37 cellular contexts compared by ENCODE assay signal in the genomic region with DNA sequence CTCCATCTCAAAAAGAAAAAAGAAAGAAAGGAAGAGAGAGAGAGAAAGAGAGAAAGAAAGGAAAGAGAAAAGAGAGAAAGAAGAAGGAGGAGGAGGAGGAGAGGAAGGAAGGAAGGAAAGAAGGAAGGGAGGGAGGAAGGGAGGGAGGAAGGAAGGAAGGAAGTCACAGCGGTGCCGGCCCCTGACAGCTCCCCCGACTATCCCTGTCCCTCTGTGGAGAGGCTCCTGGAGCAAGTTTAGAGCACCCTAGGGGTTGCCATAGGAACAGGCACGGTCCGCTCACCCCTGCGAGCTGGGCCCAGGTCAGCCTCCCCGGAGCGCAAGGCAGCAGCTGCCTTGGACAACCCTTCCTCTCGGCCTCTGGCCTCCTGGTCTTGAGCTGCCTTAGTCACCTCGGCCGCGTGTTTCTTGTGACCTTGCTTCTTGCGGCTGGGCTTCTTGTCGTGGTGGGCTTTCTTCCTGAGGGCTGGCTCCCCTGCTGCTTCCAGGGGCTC. TPM values are rescaled to one million over a fixed set of nuclear protein-coding genes. Genes with fewer than 3 reads are reported as not detected.
A peak's percentile ranks its signal among the peaks of the same experiment; 100 is the strongest.
DNase-seq lines count a peak whose midpoint lies in the region; ATAC-seq and TF ChIP-seq lines count a peak whose summit lies in the region.
"Had no signal": no experiment of that assay in that cellular context is flagged by ENCODE, and none has a peak within 500 bp of the region (broad histone marks: within the 10 kb centered on the region; RNA-seq: fewer than 3 reads in every experiment).

No MANE protein-coding gene starts in this region.

- 0 out of 2 replicates have a peak overlapping the region, but pooled peaks have one; percentile 29 for H3K9ac ChIP-seq in iPS-20b (ENCODE audit: low read depth, low read length)

- TF ChIP-seq CTCF in testis (IDR thresholded peaks at IDR 0.05), result no peak

- no peak for TF ChIP-seq POLR2A in testis (IDR thresholded peaks at IDR 0.05)

- DNase-seq in NCI-H748 (lab: John Stamatoyannopoulos, UW; ENCODE audit: unreplicated experiment), result peak; percentile 28
- no peak for DNase-seq in NCI-H748 treated with DMSO at 0.1 percent for 48 hours (lab: John Stamatoyannopoulos, UW)
- peak; percentile 50 to 73 for DNase-seq in NCI-H526 (lab: John Stamatoyannopoulos, UW)
- DNase-seq in cerebellar nuclear complex (lab: John Stamatoyannopoulos, UW), result no peak
- DNase-seq in testis, result no peak
- DNase-seq: ACHN; activated CD4-positive, alpha-beta T cell treated with anti-CD3 and anti-CD28 coated beads, Interleukin-2, amount 10 ng/mL, durations not matched to agents 24 days and 14 days; activated gamma-delta T cell treated with Interleukin-2 at 50 U/mL for 16 hours; activated T-cell treated with anti-CD3 and anti-CD28 coated beads, Interleukin-2, amount 50 U/mL, for 1 hour; C1 segment of cervical spinal cord; Caco-2; central memory CD4-positive, alpha-beta T cell; HFFc6; hypothalamus; lower lobe of right lung; mucosa of descending colon; NCI-H1105; NCI-H1930; NCI-H446 treated with DMSO at 0.1 percent for 48 hours; NK-92 treated with Interleukin-12 subunit alpha and Interleukin-12 subunit beta, amount 100 ng/mL, for 24 hours; ovary; PC-3; stimulated activated CD4-positive, alpha-beta T cell treated with anti-CD3 and anti-CD28 coated beads, Interleukin-2, amount 100 ng/mL, for 24 hours; stomach had no signal

- no peaks in the 10 kb centered on the region for H3K36me3 ChIP-seq in iPS-20b (ENCODE audit: insufficient read depth, low read depth, low read length)
- no peaks in the 10 kb centered on the region for H3K36me3 ChIP-seq in testis (ENCODE audit: low read depth, missing control alignments)
- H3K36me3 ChIP-seq: lower lobe of right lung, ovary, tibial nerve had no signal

- H3K27me3 ChIP-seq in iPS-20b (ENCODE audit: insufficient read depth, low read length) (peaks cover 13% of the 10 kb centered on the region; the same call in 1 of the 2 replicates), testis (no peaks in the 10 kb centered on the region)
- H3K27me3 ChIP-seq: ovary, tibial nerve had no signal

- 81 to 85% methylated on average over 14 of the region's 14 CpGs for WGBS in testis, 2 donors

- H3K4me3 ChIP-seq in iPS-20b (ENCODE audit: low read length) (no peak overlapping the region), testis (no peak overlapping the region)
- H3K4me3 ChIP-seq: GM12878, lower lobe of right lung, mucosa of descending colon, ovary, stomach, tibial nerve had no signal

- intact Hi-C loops in testis (cut with DNase I; ENCODE audit: low total_unique reads), result no loop called here

- no peaks in the 10 kb centered on the region for H3K9me3 ChIP-seq in iPS-20b (ENCODE audit: insufficient read depth, low read depth, low read length)
- H3K9me3 ChIP-seq in testis, result no peaks in the 10 kb centered on the region
- H3K9me3 ChIP-seq: Caco-2, lower lobe of right lung, mucosa of descending colon, ovary, stomach, tibial nerve had no signal

- H3K27ac ChIP-seq in iPS-20b (ENCODE audit: low read length), result no peak overlapping the region
- peak overlapping the region in 1 of 2 donors; percentile 15 for H3K27ac ChIP-seq in testis
- H3K27ac ChIP-seq: lower lobe of right lung, ovary, stomach, tibial nerve had no signal

- ATAC-seq in HG02852 (IDR thresholded peaks at IDR 0.05; ENCODE audit: unreplicated experiment), result no peak
- ATAC-seq: GM12878; lower lobe of right lung; mucosa of descending colon; natural killer cell treated with Interleukin-12 subunit alpha and Interleukin-12 subunit beta and Interleukin-15 and Interleukin-18, amount 100 ng/mL, for 72 hours; PC-3; Right ventricle myocardium inferior had no signal

- H3K4me1 ChIP-seq in iPS-20b (ENCODE audit: insufficient read depth, low read length) (peaks cover 15% of the 10 kb centered on the region; the same call in 1 of the 2 replicates), testis (peaks cover 48% of the 10 kb centered on the region)
- H3K4me1 ChIP-seq: lower lobe of right lung had no signal

RNA-seq across cellular contexts. Expression of gene BNIP5, which starts 6.8 kb away (rescaled TPM):
- total RNA-seq in testis, result under 1 TPM; 0.68 to 0.87 TPM
- 0.96 TPM for polyA plus RNA-seq in testis (ENCODE audit: insufficient read depth, low read depth, low replicate concordance)
- total RNA-seq: activated CD4-positive, alpha-beta T cell treated with anti-CD3 and anti-CD28 coated beads, Interleukin-2, amount 10 ng/mL, durations not matched to agents 24 days and 14 days; activated CD8-positive, alpha-beta memory T cell treated with anti-CD3 and anti-CD28 coated beads for 36 hours; dermis microvascular lymphatic vessel endothelial cell; fibroblast of lung; HFFc6; lower lobe of right lung; natural killer cell treated with Interleukin-12 subunit alpha and Interleukin-12 subunit beta and Interleukin-15 and Interleukin-18, amount 100 ng/mL, for 72 hours; PC-3; renal cortical epithelial cell; Right ventricle myocardium inferior; T-helper 2 cell treated with Interferon-gamma antibody and Interleukin-4, amounts not matched to agents 100 ng/mL and 5 ng/mL, for 36 hours; tibial nerve had no signal
- polyA plus RNA-seq: fibroblast of lung, IgD-negative memory B cell, keratinocyte had no signal

RNA-seq across cellular contexts. Expression of gene ETV7, which starts 57.6 kb away (rescaled TPM):
- total RNA-seq in testis, result 1 to 10 TPM in 1 of 2 donors, under 1 TPM in 1; 0.68 to 1.3 TPM
- polyA plus RNA-seq in testis (ENCODE audit: insufficient read depth, low read depth, low replicate concordance), result 2.2 TPM
- total RNA-seq: PC-3 had no signal

RNA-seq across cellular contexts. Expression of gene PNPLA1, which starts 60.0 kb away (rescaled TPM):
- 1 to 10 TPM; 2.4 to 3.5 TPM for total RNA-seq in testis
- 2.1 TPM for polyA plus RNA-seq in testis (ENCODE audit: insufficient read depth, low read depth, low replicate concordance)
- total RNA-seq: activated CD4-positive, alpha-beta T cell treated with anti-CD3 and anti-CD28 coated beads, Interleukin-2, amount 10 ng/mL, durations not matched to agents 24 days and 14 days; activated CD8-positive, alpha-beta memory T cell treated with anti-CD3 and anti-CD28 coated beads for 36 hours; dermis microvascular lymphatic vessel endothelial cell; fibroblast of lung; GM12878; HFFc6; renal cortical epithelial cell; Right ventricle myocardium inferior; T-helper 2 cell treated with Interferon-gamma antibody and Interleukin-4, amounts not matched to agents 100 ng/mL and 5 ng/mL, for 36 hours had no signal

Comparison
In these comparisons a context has a peak if more than half of its experiments do, and no peak if none do; other contexts are left out.
1. DNase-seq: peak in NCI-H748 (single experiment) and NCI-H526 (2 of 2); none in NCI-H748 treated with DMSO at 0.1 percent for 48 hours (single experiment), cerebellar nuclear complex (0 of 2) and testis (single experiment).